19 cellular contexts compared by ENCODE assay signal in the genomic region with DNA sequence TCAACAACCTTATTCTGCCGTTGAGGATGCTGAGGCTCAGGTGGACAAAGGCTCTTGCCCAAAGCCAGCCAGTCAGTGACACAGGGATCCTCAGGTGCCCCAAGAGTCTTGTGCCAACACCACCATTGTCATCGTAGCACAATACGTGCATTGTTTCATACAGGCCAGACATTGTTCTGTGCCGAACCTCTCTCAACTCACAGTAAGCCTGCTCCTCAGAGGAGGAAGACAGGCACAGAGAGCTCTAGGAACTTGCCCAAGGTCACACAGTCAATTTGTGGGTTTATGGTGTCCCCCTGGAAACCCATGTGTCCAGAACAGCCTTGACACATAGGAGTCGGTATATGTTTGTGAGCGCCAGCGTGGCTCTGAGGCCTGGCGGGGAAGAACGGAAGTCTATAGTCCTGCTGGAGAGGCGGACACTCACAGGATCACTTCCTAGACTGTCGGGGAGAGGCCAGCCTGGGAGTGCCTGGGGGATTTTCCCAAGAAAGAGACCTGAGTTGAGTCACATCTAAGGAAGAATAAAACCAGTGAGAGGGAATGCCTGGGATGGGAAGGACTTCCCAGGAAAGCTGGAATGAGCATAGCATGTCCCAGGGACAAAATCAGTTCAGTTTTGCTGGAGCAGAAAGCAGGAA. TPM values are rescaled to one million over a fixed set of nuclear protein-coding genes. Genes with fewer than 3 reads are reported as not detected.
A peak's percentile ranks its signal among the peaks of the same experiment; 100 is the strongest.
DNase-seq lines count a peak whose midpoint lies in the region; ATAC-seq and TF ChIP-seq lines count a peak whose summit lies in the region.
"Had no signal": no experiment of that assay in that cellular context is flagged by ENCODE, and none has a peak within 500 bp of the region (broad histone marks: within the 10 kb centered on the region; RNA-seq: fewer than 3 reads in every experiment).

No MANE protein-coding gene starts in this region.

- peaks cover 20% of the 10 kb centered on the region for H3K4me1 Mint-ChIP-seq in MCF 10A (ENCODE audit: insufficient read depth, unreplicated experiment)
- peaks cover 30 to 80% (median 50%) of the 10 kb centered on the region in 7 donors for H3K4me1 Mint-ChIP-seq in naive thymus-derived CD4-positive, alpha-beta T cell

- TF ChIP-seq EP300 in Ishikawa (IDR thresholded peaks at IDR 0.05; ENCODE audit: borderline replicate concordance), result no peak

- DNase-seq in Daoy (ENCODE audit: low read depth), result peak; percentile 80
- peak; percentile 57 for DNase-seq in MCF 10A (ENCODE audit: unreplicated experiment)
- no peak for DNase-seq in naive thymus-derived CD4-positive, alpha-beta T cell
- no peak for DNase-seq in SIG-M5 treated with dmso at 0.1 percent for 504 hours (lab: John Stamatoyannopoulos, UW; ENCODE audit: unreplicated experiment)
- DNase-seq in stimulated activated CD4-positive, alpha-beta T cell treated with anti-CD3 and anti-CD28 coated beads, Interleukin-2, amount 100 ng/mL, for 24 hours, result no peak
- DNase-seq: activated CD8-positive, alpha-beta memory T cell treated with anti-CD3 and anti-CD28 coated beads, Interleukin-2, amount 50 U/mL, for 4 hours; adrenal gland; CD4-positive, alpha-beta T cell; H7; NCI-H1930; NCI-H748 treated with DMSO at 0.1 percent for 48 hours; nucleus accumbens had no signal

- CTCF ChIA-PET in MCF 10A (lab: Yijun Ruan, JAX), result interaction anchor here (1.0 kb wide), 1 partner anchor 200 kb away, joined by 4 read pairs; no protein-coding TSS in a partner anchor
- CTCF ChIA-PET in naive thymus-derived CD4-positive, alpha-beta T cell (lab: Charles Lee), result no interaction called here

- ATAC-seq in naive thymus-derived CD4-positive, alpha-beta T cell, result no peak
- no peak for ATAC-seq in activated CD4-positive, CD25-positive, alpha-beta regulatory T cell treated with anti-CD3 and anti-CD28 coated beads, Interleukin-2, amount 50 U/mL, for 24 hours
- ATAC-seq in GM21381 (IDR thresholded peaks at IDR 0.05; ENCODE audit: unreplicated experiment), result no peak

- H3K4me3 ChIP-seq in naive thymus-derived CD4-positive, alpha-beta T cell (ENCODE audit: low read length), result no peak overlapping the region
- H3K4me3 ChIP-seq: adrenal gland had no signal

- TF ChIP-seq RAD21 in Ishikawa (IDR thresholded peaks at IDR 0.05; ENCODE audit: low read depth), result no peak

- intact Hi-C loops in MCF 10A (cut with micrococcal nuclease), result no loop called here
- intact Hi-C loops in naive thymus-derived CD4-positive, alpha-beta T cell (cut with micrococcal nuclease), result loop anchor here in 1 of 2 donors (10.0 kb wide), 1 partner anchor 52 kb away; no protein-coding TSS in a partner anchor

- peaks cover 6% of the 10 kb centered on the region for H3K9me3 Mint-ChIP-seq in MCF 10A (ENCODE audit: unreplicated experiment)
- H3K9me3 Mint-ChIP-seq in naive thymus-derived CD4-positive, alpha-beta T cell, result no peaks in the 10 kb centered on the region
- H3K9me3 Mint-ChIP-seq: CD4-positive, alpha-beta T cell had no signal

- H3K27ac Mint-ChIP-seq in MCF 10A (ENCODE audit: low read depth, unreplicated experiment), result peak overlapping the region; percentile 7
- peak overlapping the region in 7 of 9 donors; percentile 1 to 81 (median 46) for H3K27ac Mint-ChIP-seq in naive thymus-derived CD4-positive, alpha-beta T cell

- POLR2A ChIA-PET in MCF 10A (lab: Yijun Ruan, JAX), result interaction anchor here (1.0 kb wide), 2 partner anchors 12 to 22 kb away, joined by 3 to 4 read pairs; no protein-coding TSS in a partner anchor
- POLR2A ChIA-PET in naive thymus-derived CD4-positive, alpha-beta T cell (lab: Charles Lee), result no interaction called here

- no TSS peak for BruUV-seq in MCF 10A (replicated peaks; lab: Mats Ljungman, UMichigan)

- no peaks in the 10 kb centered on the region for H3K36me3 Mint-ChIP-seq in MCF 10A (ENCODE audit: insufficient read depth, unreplicated experiment)
- peaks cover 0 to 4% (median 0%) of the 10 kb centered on the region in 5 donors for H3K36me3 Mint-ChIP-seq in naive thymus-derived CD4-positive, alpha-beta T cell

- no peaks in the 10 kb centered on the region for H3K27me3 Mint-ChIP-seq in MCF 10A (ENCODE audit: insufficient read depth, unreplicated experiment)
- no peaks in the 10 kb centered on the region for H3K27me3 Mint-ChIP-seq in naive thymus-derived CD4-positive, alpha-beta T cell
- H3K27me3 Mint-ChIP-seq: CD4-positive, alpha-beta T cell had no signal

- no peaks in the 10 kb centered on the region for H3K9me3 ChIP-seq in naive thymus-derived CD4-positive, alpha-beta T cell (ENCODE audit: control insufficient read depth in 2 of 3, low read length in 3 of 3)
- H3K9me3 ChIP-seq: adrenal gland had no signal

- no peaks in the 10 kb centered on the region for H3K36me3 ChIP-seq in naive thymus-derived CD4-positive, alpha-beta T cell (ENCODE audit: control insufficient read depth in 2 of 3, insufficient read depth in 3 of 3, low read length in 3 of 3)
- H3K36me3 ChIP-seq: adrenal gland had no signal

- H3K4me3 Mint-ChIP-seq in MCF 10A (ENCODE audit: unreplicated experiment), result no peak overlapping the region
- no peak overlapping the region for H3K4me3 Mint-ChIP-seq in naive thymus-derived CD4-positive, alpha-beta T cell
- H3K4me3 Mint-ChIP-seq: CD4-positive, alpha-beta T cell had no signal

- no peak overlapping the region for H3K27ac ChIP-seq in naive thymus-derived CD4-positive, alpha-beta T cell (ENCODE audit: low read depth, low read length)
- H3K27ac ChIP-seq: adrenal gland, KMS-11, VCaP had no signal

- TF ChIP-seq CTCF in MCF 10A (IDR thresholded peaks at IDR 0.05; ENCODE audit: unreplicated experiment), result no peak

- peaks cover 16 to 17% of the 10 kb centered on the region in 2 donors for H3K4me1 ChIP-seq in naive thymus-derived CD4-positive, alpha-beta T cell (ENCODE audit: control insufficient read depth in 2 of 2, insufficient read depth in 2 of 2, low read length in 2 of 2)
- H3K4me1 ChIP-seq: adrenal gland had no signal

- no peaks in the 10 kb centered on the region for H3K27me3 ChIP-seq in naive thymus-derived CD4-positive, alpha-beta T cell (ENCODE audit: control insufficient read depth in 2 of 2, insufficient read depth in 2 of 2, low read length in 2 of 2)
- H3K27me3 ChIP-seq: adrenal gland had no signal

TF ChIP-seq in Ishikawa, 13 proteins besides CTCF, POLR2A, EP300 and RAD21:
- TF ChIP-seq, protein P1, sequence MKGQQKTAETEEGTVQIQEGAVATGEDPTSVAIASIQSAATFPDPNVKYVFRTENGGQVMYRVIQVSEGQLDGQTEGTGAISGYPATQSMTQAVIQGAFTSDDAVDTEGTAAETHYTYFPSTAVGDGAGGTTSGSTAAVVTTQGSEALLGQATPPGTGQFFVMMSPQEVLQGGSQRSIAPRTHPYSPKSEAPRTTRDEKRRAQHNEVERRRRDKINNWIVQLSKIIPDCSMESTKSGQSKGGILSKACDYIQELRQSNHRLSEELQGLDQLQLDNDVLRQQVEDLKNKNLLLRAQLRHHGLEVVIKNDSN (IDR thresholded peaks at IDR 0.05), result no peak
- TF ChIP-seq FOXM1 (IDR thresholded peaks at IDR 0.05; ENCODE audit: borderline replicate concordance, low read depth), result no peak
- TF ChIP-seq NFIC (IDR thresholded peaks at IDR 0.05), result peak; percentile 20; the same call in 1 of the 2 replicates
- no peak for TF ChIP-seq TAF1 (IDR thresholded peaks at IDR 0.05; ENCODE audit: low read depth)

RNA-seq across cellular contexts. Expression of a gene that starts 20.2 kb away (rescaled TPM):
- total RNA-seq in Daoy (2014; rRNA removed; shearing (Covaris generic)), result 33.3 and 35.2 TPM in 2 replicates
- total RNA-seq in MCF 10A (2022), result 9.5 and 19.3 TPM in 2 replicates
- 100 to 1,000 TPM in 1 of 5 experiments, under 1 TPM in 2, not detected in 2; 0.64 to 260 (median 0.98) TPM for total RNA-seq in naive thymus-derived CD4-positive, alpha-beta T cell
- not detected for polyA plus RNA-seq in naive thymus-derived CD4-positive, alpha-beta T cell

RNA-seq across cellular contexts. Expression of a gene that starts 40.3 kb away (rescaled TPM):
- total RNA-seq in Daoy (2014; rRNA removed; shearing (Covaris generic)), result 0.06 TPM in 1 of 2 replicates, not detected in the other
- total RNA-seq in MCF 10A (2022), result not detected in 2 replicates
- 100 to 1,000 TPM in 1 of 5 experiments, 10 to 100 TPM in 2, 1 to 10 TPM in 1, under 1 TPM in 1; 0.49 to 158 (median 46.0) TPM for total RNA-seq in naive thymus-derived CD4-positive, alpha-beta T cell
- 1 to 10 TPM; 2.0 to 6.3 TPM for polyA plus RNA-seq in naive thymus-derived CD4-positive, alpha-beta T cell
- total RNA-seq: dermis microvascular lymphatic vessel endothelial cell, H7, lung microvascular endothelial cell had no signal

Comparison
In these comparisons a context has a peak if more than half of its experiments do, and no peak if none do; other contexts are left out.
1. DNase-seq: peak in Daoy (single experiment) and MCF 10A (single experiment); none in naive thymus-derived CD4-positive, alpha-beta T cell (0 of 9), SIG-M5 treated with dmso at 0.1 percent for 504 hours (single experiment) and stimulated activated CD4-positive, alpha-beta T cell treated with anti-CD3 and anti-CD28 coated beads, Interleukin-2, amount 100 ng/mL, for 24 hours (0 of 2).